30 cellular contexts compared by ENCODE assay signal in the genomic region with DNA sequence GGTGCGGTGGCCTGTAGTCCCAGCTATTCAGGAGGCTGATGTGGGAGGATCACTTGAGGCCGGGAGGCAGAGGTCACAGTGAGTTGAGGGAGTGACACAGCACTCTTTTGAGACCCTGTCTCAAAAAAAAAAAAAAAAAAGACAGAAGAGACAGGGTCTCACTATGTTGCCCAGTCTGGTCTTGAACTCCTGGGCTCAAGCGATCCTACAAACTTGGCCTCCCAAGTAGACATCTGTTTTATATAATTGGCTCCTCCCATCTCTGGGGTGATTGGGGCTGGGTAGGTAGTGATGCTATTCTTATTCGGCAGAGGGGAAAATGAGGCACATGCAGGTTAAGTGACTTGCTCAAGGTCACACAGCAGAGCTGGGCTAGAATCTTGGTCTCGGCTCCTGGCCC. TPM values are rescaled to one million over a fixed set of nuclear protein-coding genes. Genes with fewer than 3 reads are reported as not detected.
DNase-seq lines count a peak whose midpoint lies in the region; ATAC-seq, FAIRE-seq and TF ChIP-seq lines count a peak whose summit lies in the region.
"Had no signal": no experiment of that assay in that cellular context is flagged by ENCODE, and none has a peak within 500 bp of the region (broad histone marks: within the 10 kb centered on the region; RNA-seq: fewer than 3 reads in every experiment).

No MANE protein-coding gene starts in this region.

- 0 out of 2 replicates have a peak, but pooled peaks cover 3% of the 10 kb centered on the region for H4K20me1 ChIP-seq in K562 (replicated peaks; ENCODE audit: control insufficient read depth, insufficient read depth, low read length)

- in situ Hi-C loops in K562 (cut with MboI) = no loop called here

- no peak for ATAC-seq in activated CD8-positive, alpha-beta memory T cell treated with anti-CD3 and anti-CD28 coated beads, Interleukin-2, amount 10 ng/mL, durations not matched to agents 7 days and 5 days
- ATAC-seq in T-cell (replicated peaks in 1 of 4) = no peak
- ATAC-seq in K562 = no peak
- no peak for ATAC-seq in stimulated activated effector memory CD8-positive, alpha-beta T cell treated with anti-CD3 and anti-CD28 coated beads, Interleukin-12 subunit alpha, Interleukin-12 subunit beta, amount 100 ng/mL, for 72 hours
- ATAC-seq: A549; activated T-cell treated with anti-CD3 and anti-CD28 coated beads, Interleukin-2, amount 50 U/mL, for 4 hours; heart right ventricle; right lobe of liver; Right ventricle myocardium inferior had no signal

- POLR2A ChIA-PET in T-cell (lab: Charles Lee) (no interaction called here), K562 (lab: Yijun Ruan, JAX) (interaction anchor here (0.7 kb wide), 1 partner anchor 80 kb away, joined by 3 read pairs; no protein-coding TSS in a partner anchor)

- no peak for TF ChIP-seq CTCF in K562 (IDR thresholded peaks at IDR 0.05 in 2 of 3, conservative IDR thresholded peaks at IDR 0.05 in 1 of 3; ENCODE audit: insufficient read depth in 2 of 3, low read depth in 1 of 3, low read length in 3 of 3)

- H3K4me1 Mint-ChIP-seq in activated CD8-positive, alpha-beta memory T cell treated with anti-CD3 and anti-CD28 coated beads, Interleukin-2, amount 10 ng/mL, durations not matched to agents 7 days and 5 days = peaks cover 70% of the 10 kb centered on the region
- peaks cover 57 to 79% (median 72%) of the 10 kb centered on the region in 3 donors for H3K4me1 Mint-ChIP-seq in T-cell
- peaks cover 82% of the 10 kb centered on the region for H3K4me1 Mint-ChIP-seq in stimulated activated effector memory CD8-positive, alpha-beta T cell treated with anti-CD3 and anti-CD28 coated beads, Interleukin-12 subunit alpha, Interleukin-12 subunit beta, amount 100 ng/mL, for 72 hours

- H3K36me3 ChIP-seq in K562 (ENCODE audit: control insufficient read depth, insufficient read depth, low read length) (peaks cover 40% of the 10 kb centered on the region; the same call in 2 of the 3 replicates), trophoblast cell (ENCODE audit: control insufficient read depth in 1 of 2, insufficient read depth in 2 of 2, low read length in 2 of 2) (no peaks in the 10 kb centered on the region)
- H3K36me3 ChIP-seq: neural progenitor cell, thoracic aorta, uterus had no signal

- no peak for TF ChIP-seq POLR2A in K562 (conservative IDR thresholded peaks at IDR 0.05)

- no peak overlapping the region for H4K12ac ChIP-seq in trophoblast cell (ENCODE audit: low read depth, low read length)

- no peak overlapping the region for H3K14ac ChIP-seq in trophoblast cell (ENCODE audit: low read length)

- H4K91ac ChIP-seq in trophoblast cell (ENCODE audit: low read depth, low read length) = no peak overlapping the region

- H3K4me1 ChIP-seq in K562 (replicated peaks in 1 of 2; ENCODE audit: control insufficient read depth in 2 of 2, insufficient read depth in 2 of 2, low read length in 2 of 2) (peaks cover 15 to 33% of the 10 kb centered on the region in 2 experiments; a peak in 4 of 5 replicates), trophoblast cell (ENCODE audit: control insufficient read depth in 1 of 2, insufficient read depth in 2 of 2, low read length in 2 of 2) (no peaks in the 10 kb centered on the region)
- H3K4me1 ChIP-seq: A549, neural progenitor cell, right lobe of liver, uterus had no signal

- TF ChIP-seq RAD21 in K562 (CRISPR knock-in tag; conservative IDR thresholded peaks at IDR 0.05 in 1 of 2, IDR thresholded peaks at IDR 0.05 in 1 of 2) = no peak

- TF ChIP-seq EP300 in K562 (IDR thresholded peaks at IDR 0.05; ENCODE audit: low read length) = no peak

- H3K4me2 ChIP-seq in K562 (ENCODE audit: insufficient read depth, low read length) = no peak overlapping the region
- no peak overlapping the region for H3K4me2 ChIP-seq in trophoblast cell (ENCODE audit: low read length)
- H3K4me2 ChIP-seq: A549, neural progenitor cell, PC-9 had no signal

- H2BK120ac ChIP-seq in trophoblast cell (ENCODE audit: insufficient read depth, low read length, poor library complexity) = no peak overlapping the region

- CTCF ChIA-PET in activated CD8-positive, alpha-beta memory T cell treated with anti-CD3 and anti-CD28 coated beads, Interleukin-2, amount 10 ng/mL, durations not matched to agents 7 days and 5 days (lab: Charles Lee) = interaction anchor here (1.2 to 16.4 kb wide), 3 partner anchors 40 to 98 kb away, joined by 3 to 296 read pairs (median 3); no protein-coding TSS in a partner anchor
- CTCF ChIA-PET in T-cell (lab: Charles Lee) (interaction anchor here in 1 of 2 donors (0.7 to 1.6 kb wide), 2 partner anchors 82 to 973 kb away, joined by 6 to 8 read pairs; no protein-coding TSS in a partner anchor), K562 (lab: Yijun Ruan, JAX; ENCODE audit: low intra/inter-chr PET ratio) (interaction anchor here (7.6 kb wide), 1 partner anchor 81 kb away, joined by 195 read pairs; no protein-coding TSS in a partner anchor)

- no peak overlapping the region for H2BK5ac ChIP-seq in trophoblast cell (ENCODE audit: low read depth, low read length, poor library complexity)

- H3K9me1 ChIP-seq in K562 (ENCODE audit: control insufficient read depth, insufficient read depth, low read length) = no peaks in the 10 kb centered on the region

- no peak overlapping the region for H2AK5ac ChIP-seq in trophoblast cell (ENCODE audit: low read length)

- H2AFZ ChIP-seq in K562 (ENCODE audit: low read depth, low read length) (no peak overlapping the region), trophoblast cell (ENCODE audit: insufficient read depth, low read length, poor library complexity) (no peak overlapping the region)
- H2AFZ ChIP-seq: neural progenitor cell, PC-9 had no signal

- no peaks in the 10 kb centered on the region for H3K9me3 ChIP-seq in K562 (replicated peaks; ENCODE audit: control insufficient read depth, insufficient read depth, low read depth, low read length)
- no peaks in the 10 kb centered on the region for H3K9me3 ChIP-seq in trophoblast cell (ENCODE audit: insufficient read depth, low read depth, low read length)
- H3K9me3 ChIP-seq: A549, esophagus squamous epithelium, heart right ventricle, right lobe of liver, thoracic aorta, uterus had no signal

- no peak overlapping the region for H3K18ac ChIP-seq in trophoblast cell (ENCODE audit: low read length)

- H3K27ac ChIP-seq in K562 (ENCODE audit: extremely low read depth, low read depth, low read length) (no peak overlapping the region), trophoblast cell (ENCODE audit: low read depth, low read length) (no peak overlapping the region)
- H3K27ac ChIP-seq: esophagus squamous epithelium, heart right ventricle, neural progenitor cell, PC-9, right lobe of liver, thoracic aorta, uterus had no signal

- no peaks in the 10 kb centered on the region for H3K79me1 ChIP-seq in trophoblast cell (ENCODE audit: low read length)

- H3K4ac ChIP-seq in trophoblast cell (ENCODE audit: low read depth, low read length) = no peak overlapping the region

- H3K27me3 ChIP-seq in K562 (ENCODE audit: control insufficient read depth in 2 of 2, insufficient read depth in 2 of 2, low read length in 2 of 2) (no peaks in the 10 kb centered on the region), trophoblast cell (ENCODE audit: insufficient read depth, low read length) (no peaks in the 10 kb centered on the region)
- H3K27me3 ChIP-seq: esophagus squamous epithelium, heart right ventricle, neural progenitor cell, right lobe of liver, uterus had no signal

- H3K4me3 ChIP-seq in K562 = no peak overlapping the region
- H3K4me3 ChIP-seq in trophoblast cell (ENCODE audit: low read depth, low read length) = no peak overlapping the region
- H3K4me3 ChIP-seq: A549, esophagus squamous epithelium, heart right ventricle, neural progenitor cell, PC-9, right lobe of liver, thoracic aorta, uterus had no signal

- no peak for FAIRE-seq in K562 (lab: Jason Lieb, UNC)
- FAIRE-seq: A549, endometrium, H54 had no signal

- H3K36me3 Mint-ChIP-seq in activated CD8-positive, alpha-beta memory T cell treated with anti-CD3 and anti-CD28 coated beads, Interleukin-2, amount 10 ng/mL, durations not matched to agents 7 days and 5 days = peaks cover 37% of the 10 kb centered on the region
- H3K36me3 Mint-ChIP-seq in T-cell = peaks cover 30% of the 10 kb centered on the region
- peaks cover 100% of the 10 kb centered on the region for H3K36me3 Mint-ChIP-seq in stimulated activated effector memory CD8-positive, alpha-beta T cell treated with anti-CD3 and anti-CD28 coated beads, Interleukin-12 subunit alpha, Interleukin-12 subunit beta, amount 100 ng/mL, for 72 hours
- H3K36me3 Mint-ChIP-seq: neural progenitor cell had no signal

- DNase-seq in activated CD8-positive, alpha-beta memory T cell treated with anti-CD3 and anti-CD28 coated beads, Interleukin-2, amount 10 ng/mL, durations not matched to agents 7 days and 5 days = no peak
- DNase-seq in activated CD8-positive, alpha-beta memory T cell treated with anti-CD3 and anti-CD28 coated beads for 24 hours = no peak
- no peak for DNase-seq in T-cell
- DNase-seq in K562 (ENCODE audit: extremely low read depth in 1 of 4, low spot score in 3 of 4) = no peak
- DNase-seq in stimulated activated effector memory CD8-positive, alpha-beta T cell treated with anti-CD3 and anti-CD28 coated beads, Interleukin-12 subunit alpha, Interleukin-12 subunit beta, amount 100 ng/mL, for 72 hours (ENCODE audit: low spot score in 2 of 2) = no peak
- no peak for DNase-seq in stimulated activated CD8-positive, alpha-beta memory T cell treated with anti-CD3 and anti-CD28 coated beads, Interleukin-4, amount 100 ng/mL, for 48 hours
- DNase-seq in trophoblast cell = no peak
- DNase-seq in DMS79 treated with DMSO at 0.1 percent for 48 hours (lab: John Stamatoyannopoulos, UW) = no peak
- DNase-seq: activated CD4-positive, CD25-positive, alpha-beta regulatory T cell; activated T-cell treated with anti-CD3 and anti-CD28 coated beads, Interleukin-2, amount 50 U/mL, for 4 hours; dermis blood vessel endothelial cell; esophagus squamous epithelium; foreskin melanocyte; GF-D8; heart right ventricle; NCI-H1105; NCI-H187 treated with DMSO at 0.1 percent for 48 hours; NCI-H2171 treated with DMSO at 0.1 percent for 48 hours; NCI-H524 treated with DMSO at 0.1 percent for 48 hours; PC-9; right lobe of liver; stimulated activated CD4-positive, alpha-beta T cell treated with anti-CD3 and anti-CD28 coated beads, Interleukin-4, amount 100 ng/mL, for 1 hour; stimulated activated naive CD4-positive, alpha-beta T cell; uterus had no signal

- no peak overlapping the region for H3K23ac ChIP-seq in trophoblast cell (ENCODE audit: low read length)

- H2BK12ac ChIP-seq in trophoblast cell (ENCODE audit: low read length) = no peak overlapping the region

- H3K4me3 Mint-ChIP-seq in activated CD8-positive, alpha-beta memory T cell treated with anti-CD3 and anti-CD28 coated beads, Interleukin-2, amount 10 ng/mL, durations not matched to agents 7 days and 5 days = no peak overlapping the region
- H3K4me3 Mint-ChIP-seq in T-cell = no peak overlapping the region
- no peak overlapping the region for H3K4me3 Mint-ChIP-seq in stimulated activated effector memory CD8-positive, alpha-beta T cell treated with anti-CD3 and anti-CD28 coated beads, Interleukin-12 subunit alpha, Interleukin-12 subunit beta, amount 100 ng/mL, for 72 hours
- H3K4me3 Mint-ChIP-seq: activated T-cell treated with anti-CD3 and anti-CD28 coated beads, Interleukin-2, amount 50 U/mL, for 4 hours; neural progenitor cell had no signal

- H3K27ac Mint-ChIP-seq in activated CD8-positive, alpha-beta memory T cell treated with anti-CD3 and anti-CD28 coated beads, Interleukin-2, amount 10 ng/mL, durations not matched to agents 7 days and 5 days = peak overlapping the region; percentile 20
- peak overlapping the region; percentile 53 to 70 for H3K27ac Mint-ChIP-seq in T-cell
- H3K27ac Mint-ChIP-seq in stimulated activated effector memory CD8-positive, alpha-beta T cell treated with anti-CD3 and anti-CD28 coated beads, Interleukin-12 subunit alpha, Interleukin-12 subunit beta, amount 100 ng/mL, for 72 hours = peak overlapping the region; percentile 95

- no peak overlapping the region for H4K8ac ChIP-seq in trophoblast cell (ENCODE audit: low read depth, low read length)

- intact Hi-C loops in K562 (cut with micrococcal nuclease) = loop anchor here (5.0 kb wide), 1 partner anchor 44 kb away; no protein-coding TSS in a partner anchor

- H3K9ac ChIP-seq in K562 (ENCODE audit: insufficient read depth in 1 of 2, low read depth in 2 of 2, low read length in 2 of 2) (peak overlapping the region in 1 of 2 experiments; percentile 4; a peak in 1 of 4 replicates), trophoblast cell (ENCODE audit: low read length) (no peak overlapping the region)
- H3K9ac ChIP-seq: neural progenitor cell had no signal

- H3K79me2 ChIP-seq in K562 (ENCODE audit: control insufficient read depth, insufficient read depth, low read length) (no peaks in the 10 kb centered on the region), trophoblast cell (ENCODE audit: control insufficient read depth, insufficient read depth, low read length, poor library complexity) (no peaks in the 10 kb centered on the region)

- no peaks in the 10 kb centered on the region for H3K27me3 Mint-ChIP-seq in activated CD8-positive, alpha-beta memory T cell treated with anti-CD3 and anti-CD28 coated beads, Interleukin-2, amount 10 ng/mL, durations not matched to agents 7 days and 5 days
- H3K27me3 Mint-ChIP-seq in T-cell = no peaks in the 10 kb centered on the region

- no peaks in the 10 kb centered on the region for H3K9me3 Mint-ChIP-seq in activated CD8-positive, alpha-beta memory T cell treated with anti-CD3 and anti-CD28 coated beads, Interleukin-2, amount 10 ng/mL, durations not matched to agents 7 days and 5 days (ENCODE audit: low read depth)
- no peaks in the 10 kb centered on the region for H3K9me3 Mint-ChIP-seq in T-cell
- no peaks in the 10 kb centered on the region for H3K9me3 Mint-ChIP-seq in stimulated activated effector memory CD8-positive, alpha-beta T cell treated with anti-CD3 and anti-CD28 coated beads, Interleukin-12 subunit alpha, Interleukin-12 subunit beta, amount 100 ng/mL, for 72 hours
- H3K9me3 Mint-ChIP-seq: activated T-cell treated with anti-CD3 and anti-CD28 coated beads, Interleukin-2, amount 50 U/mL, for 4 hours; neural progenitor cell had no signal

- no TSS peak for BruUV-seq in K562 (replicated peaks; lab: Mats Ljungman, UMichigan)

- WGBS in K562 (ENCODE audit: insufficient coverage, low coverage, missing lambda C conversion rate) = 53% methylated on average over 5 of the region's 5 CpGs
- no CpG with 5 or more reads among the region's 5 CpGs for WGBS in trophoblast cell (ENCODE audit: extremely low coverage, insufficient coverage, insufficient read length)

RNA-seq across cellular contexts. Expression of a gene that starts 23.6 kb away (rescaled TPM):
- total RNA-seq in activated CD8-positive, alpha-beta memory T cell treated with anti-CD3 and anti-CD28 coated beads, Interleukin-2, amount 10 ng/mL, durations not matched to agents 7 days and 5 days = 10 to 100 TPM; 34.6 to 38.3 TPM
- total RNA-seq in T-cell (10 to 100 TPM; 73.5 to 85.9 (median 75.8) TPM), K562 (2014; rRNA removed) (31.7 and 34.0 TPM in 2 replicates), K562 (2014; rRNA removed; fragmentation: Illumina TruSeq; extraction: Trizol) (46.5 and 48.1 TPM in 2 replicates), K562 (2015; rRNA removed; fragmentation: Illumina TruSeq; extraction: Trizol) (36.6 and 38.5 TPM in 2 replicates), K562 (2021) (47.2 and 50.0 TPM in 2 replicates)
- total RNA-seq in K562 (2011; cell fraction: chromatin; rRNA removed; ENCODE audit: low replicate concordance) = 242 and 510 TPM in 2 replicates
- total RNA-seq in K562 (2011; cell fraction: nucleolus; rRNA removed) = 134 and 184 TPM in 2 replicates
- 201 and 203 TPM in 2 replicates for total RNA-seq in K562 (2011; cell fraction: nucleoplasm; rRNA removed)
- polyA plus RNA-seq in K562 (2011; rRNA removed) (50.3 and 51.5 TPM in 2 replicates), K562 (2014; fragmentation: Illumina TruSeq; extraction: Trizol) (41.3 and 46.6 TPM in 2 replicates), K562 (2014; fragmentation: Nextera tagmentation; extraction: Ambion mirVana) (10 to 100 TPM in 1 of 2 experiments, 1 to 10 TPM in 1; 6.1 to 13.9 TPM), K562 (2014; rRNA removed) (37.2 and 41.3 TPM in 2 replicates)
- 24.7 and 32.9 TPM in 2 replicates for polyA plus RNA-seq in K562 (2011; cell fraction: cytosol; rRNA removed)
- 80.4 and 87.5 TPM in 2 replicates for polyA plus RNA-seq in K562 (2011; cell fraction: nucleus; rRNA removed)
- 21.3 and 30.8 TPM in 2 replicates for polyA plus RNA-seq in K562 (2012)
- 105 and 124 TPM in 2 replicates for polyA minus RNA-seq in K562 (2011; rRNA and poly(A)+ RNA removed)
- polyA minus RNA-seq in K562 (2011; cell fraction: cytosol; rRNA and poly(A)+ RNA removed) = 40.4 and 42.1 TPM in 2 replicates
- 107 and 189 TPM in 2 replicates for polyA minus RNA-seq in K562 (2011; cell fraction: nucleus; rRNA and poly(A)+ RNA removed)
- polyA plus RNA-seq in trophoblast cell (2013) = 10.5 TPM in 2 replicates

RNA-seq across cellular contexts. Expression of a gene that starts 39.4 kb away (rescaled TPM):
- total RNA-seq in activated CD8-positive, alpha-beta memory T cell treated with anti-CD3 and anti-CD28 coated beads, Interleukin-2, amount 10 ng/mL, durations not matched to agents 7 days and 5 days = 100 to 1,000 TPM; 294 to 370 TPM
- total RNA-seq in T-cell (100 to 1,000 TPM in 2 of 5 donors, 10 to 100 TPM in 3; 55.0 to 130 (median 99.6) TPM), K562 (2014; rRNA removed) (40.8 and 54.1 TPM in 2 replicates), K562 (2014; rRNA removed; fragmentation: Illumina TruSeq; extraction: Trizol) (17.5 and 22.7 TPM in 2 replicates), K562 (2015; rRNA removed; fragmentation: Illumina TruSeq; extraction: Trizol) (21.7 and 23.1 TPM in 2 replicates), K562 (2021) (91.3 and 91.6 TPM in 2 replicates)
- 26.1 and 74.5 TPM in 2 replicates for total RNA-seq in K562 (2011; cell fraction: chromatin; rRNA removed; ENCODE audit: low replicate concordance)
- total RNA-seq in K562 (2011; cell fraction: nucleolus; rRNA removed) = 83.4 and 97.6 TPM in 2 replicates
- 68.4 and 69.2 TPM in 2 replicates for total RNA-seq in K562 (2011; cell fraction: nucleoplasm; rRNA removed)
- polyA plus RNA-seq in K562 (2011; rRNA removed) (36.0 and 48.1 TPM in 2 replicates), K562 (2014; fragmentation: Illumina TruSeq; extraction: Trizol) (40.9 and 48.0 TPM in 2 replicates), K562 (2014; fragmentation: Nextera tagmentation; extraction: Ambion mirVana) (1 to 10 TPM; 8.8 to 9.0 TPM), K562 (2014; rRNA removed) (43.7 and 47.2 TPM in 2 replicates)
- 54.9 and 115 TPM in 2 replicates for polyA plus RNA-seq in K562 (2011; cell fraction: cytosol; rRNA removed)
- 12.4 and 19.5 TPM in 2 replicates for polyA plus RNA-seq in K562 (2011; cell fraction: nucleus; rRNA removed)
- polyA plus RNA-seq in K562 (2012) = 37.7 and 41.4 TPM in 2 replicates
- polyA minus RNA-seq in K562 (2011; rRNA and poly(A)+ RNA removed) = 19.0 and 26.6 TPM in 2 replicates
- polyA minus RNA-seq in K562 (2011; cell fraction: cytosol; rRNA and poly(A)+ RNA removed) = 46.3 and 70.4 TPM in 2 replicates
- 13.3 and 24.2 TPM in 2 replicates for polyA minus RNA-seq in K562 (2011; cell fraction: nucleus; rRNA and poly(A)+ RNA removed)
- 239 and 247 TPM in 2 replicates for polyA plus RNA-seq in trophoblast cell (2013)

Comparison
In these comparisons a context has a peak if more than half of its experiments do, and no peak if none do; other contexts are left out.
1. H3K27ac Mint-ChIP-seq: peak in every context shown above with its lines; median percentile 95 in stimulated activated effector memory CD8-positive, alpha-beta T cell treated with anti-CD3 and anti-CD28 coated beads, Interleukin-12 subunit alpha, Interleukin-12 subunit beta, amount 100 ng/mL, for 72 hours; 62 in T-cell; 20 in activated CD8-positive, alpha-beta memory T cell treated with anti-CD3 and anti-CD28 coated beads, Interleukin-2, amount 10 ng/mL, durations not matched to agents 7 days and 5 days.